14 cellular contexts compared by ENCODE assay signal in the genomic region with DNA sequence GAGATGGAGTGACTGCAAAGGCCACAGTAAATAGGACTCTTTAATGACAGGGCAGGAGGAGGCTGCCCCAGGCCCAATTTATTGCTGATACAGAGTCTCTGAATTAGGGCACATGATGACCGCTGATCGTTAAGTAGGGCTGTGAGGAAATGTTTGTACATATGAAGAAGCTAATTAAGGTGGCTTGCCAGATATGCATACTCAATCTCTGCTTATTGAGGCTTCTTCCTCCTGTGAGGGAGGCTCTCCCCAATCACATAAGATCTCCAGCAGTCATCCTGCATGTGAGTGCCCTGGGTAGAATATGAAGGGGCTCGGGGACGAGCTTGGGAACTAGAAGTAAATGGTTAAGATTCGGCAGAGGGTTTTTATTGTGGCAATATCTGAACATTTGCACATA. TPM values are rescaled to one million over a fixed set of nuclear protein-coding genes. Genes with fewer than 3 reads are reported as not detected.
DNase-seq lines count a peak whose midpoint lies in the region; ATAC-seq, FAIRE-seq and TF ChIP-seq lines count a peak whose summit lies in the region.
"Had no signal": no experiment of that assay in that cellular context is flagged by ENCODE, and none has a peak within 500 bp of the region (broad histone marks: within the 10 kb centered on the region; RNA-seq: fewer than 3 reads in every experiment).

No MANE protein-coding gene starts in this region.

- H3K4me1 Mint-ChIP-seq in T-helper 1 cell treated with Interleukin-12 subunit alpha and Interleukin-12 subunit beta and Interleukin-4 antibody, amounts not matched to agents 30 μg/mL and 1 μg/mL, for 36 hours (ENCODE audit: low read depth) = peaks cover 83% of the 10 kb centered on the region
- H3K4me1 Mint-ChIP-seq in activated naive CD8-positive, alpha-beta T cell treated with anti-CD3 and anti-CD28 coated beads, Interleukin-2, amount 10 ng/mL, durations not matched to agents 7 days and 5 days = peaks cover 75% of the 10 kb centered on the region

- peak overlapping the region; percentile 61 for H3K9ac ChIP-seq in Karpas-422 (ENCODE audit: low read length)

- peaks cover 13% of the 10 kb centered on the region for H3K9me3 Mint-ChIP-seq in T-helper 1 cell treated with Interleukin-12 subunit alpha and Interleukin-12 subunit beta and Interleukin-4 antibody, amounts not matched to agents 30 μg/mL and 1 μg/mL, for 36 hours
- H3K9me3 Mint-ChIP-seq in activated naive CD8-positive, alpha-beta T cell treated with anti-CD3 and anti-CD28 coated beads, Interleukin-2, amount 10 ng/mL, durations not matched to agents 7 days and 5 days = peaks cover 3% of the 10 kb centered on the region

- H3K36me3 Mint-ChIP-seq in T-helper 1 cell treated with Interleukin-12 subunit alpha and Interleukin-12 subunit beta and Interleukin-4 antibody, amounts not matched to agents 30 μg/mL and 1 μg/mL, for 36 hours (ENCODE audit: low read depth) = peaks cover 12% of the 10 kb centered on the region
- peaks cover 17% of the 10 kb centered on the region for H3K36me3 Mint-ChIP-seq in activated naive CD8-positive, alpha-beta T cell treated with anti-CD3 and anti-CD28 coated beads, Interleukin-2, amount 10 ng/mL, durations not matched to agents 7 days and 5 days

- no peaks in the 10 kb centered on the region for H3K27me3 Mint-ChIP-seq in T-helper 1 cell treated with Interleukin-12 subunit alpha and Interleukin-12 subunit beta and Interleukin-4 antibody, amounts not matched to agents 30 μg/mL and 1 μg/mL, for 36 hours (ENCODE audit: low read depth)
- H3K27me3 Mint-ChIP-seq in activated naive CD8-positive, alpha-beta T cell treated with anti-CD3 and anti-CD28 coated beads, Interleukin-2, amount 10 ng/mL, durations not matched to agents 7 days and 5 days = no peaks in the 10 kb centered on the region

- H3K36me3 ChIP-seq in Karpas-422 (ENCODE audit: insufficient read depth, low read length) (no peaks in the 10 kb centered on the region), small intestine (ENCODE audit: control insufficient read depth in 2 of 2, insufficient read depth in 2 of 2, low read length in 2 of 2) (no peaks in the 10 kb centered on the region), gastrocnemius medialis (no peaks in the 10 kb centered on the region)

- H3K4me1 ChIP-seq in Karpas-422 (ENCODE audit: low read length) (peaks cover 92% of the 10 kb centered on the region), small intestine (ENCODE audit: control insufficient read depth in 2 of 2, insufficient read depth in 1 of 2, low read depth in 1 of 2, low read length in 1 of 2) (no peaks in the 10 kb centered on the region), gastrocnemius medialis (no peaks in the 10 kb centered on the region)

- POLR2A ChIA-PET in activated naive CD8-positive, alpha-beta T cell treated with anti-CD3 and anti-CD28 coated beads, Interleukin-2, amount 10 ng/mL, durations not matched to agents 7 days and 5 days (lab: Charles Lee) = interaction anchor here (1.0 to 13.8 kb wide), 5 partner anchors 11 to 376 kb away, joined by 3 to 341 read pairs (median 30); no protein-coding TSS in a partner anchor

- H3K27me3 ChIP-seq in Karpas-422 (ENCODE audit: low read length) (no peaks in the 10 kb centered on the region), small intestine (ENCODE audit: control insufficient read depth in 2 of 2, insufficient read depth in 2 of 2, low read length in 2 of 2) (no peaks in the 10 kb centered on the region), gastrocnemius medialis (no peaks in the 10 kb centered on the region)
- H3K27me3 ChIP-seq: hepatocyte had no signal

- H3K4me2 ChIP-seq in Karpas-422 (ENCODE audit: low read depth, low read length, poor library complexity, severe bottlenecking) = peak overlapping the region; percentile 67
- H3K4me2 ChIP-seq: hepatocyte had no signal

- H3K4me3 ChIP-seq in Karpas-422 (ENCODE audit: low read length) (peak overlapping the region; percentile 40), small intestine (ENCODE audit: low read depth in 1 of 2, low read length in 2 of 2) (no peak overlapping the region), gastrocnemius medialis (no peak overlapping the region)
- H3K4me3 ChIP-seq: hepatocyte had no signal

- no peak for TF ChIP-seq CTCF in gastrocnemius medialis (IDR thresholded peaks at IDR 0.05 in 4 of 5, conservative IDR thresholded peaks at IDR 0.05 in 1 of 5)

- no peak for TF ChIP-seq POLR2A in gastrocnemius medialis (IDR thresholded peaks at IDR 0.05)

- H2AFZ ChIP-seq in Karpas-422 (ENCODE audit: low read length) = peak overlapping the region; percentile 71
- H2AFZ ChIP-seq: hepatocyte had no signal

- 48 to 77% (median 71%) methylated on average over 5 of the region's 5 CpGs for WGBS in small intestine, 3 donors

- no peaks in the 10 kb centered on the region for H3K79me2 ChIP-seq in Karpas-422 (ENCODE audit: low read length)
- H3K79me2 ChIP-seq: hepatocyte had no signal

- DNase-seq in T-helper 1 cell (no peak), Karpas-422 (peak; percentile 59), small intestine (no peak), gastrocnemius medialis (no peak), GDM1 (lab: John Stamatoyannopoulos, UW) (no peak)
- DNase-seq in activated naive CD8-positive, alpha-beta T cell treated with anti-CD3 and anti-CD28 coated beads, Interleukin-2, amount 10 ng/mL, durations not matched to agents 7 days and 5 days = no peak
- DNase-seq: activated CD4-positive, alpha-beta T cell treated with anti-CD3 and anti-CD28 coated beads for 48 hours; activated effector memory CD4-positive, alpha-beta T cell treated with anti-CD3 and anti-CD28 coated beads, Interleukin-2, amount 50 U/mL, for 16 hours; NCI-H2081 treated with DMSO at 0.1 percent for 48 hours had no signal

- H3K9me2 ChIP-seq in Karpas-422 (replicated peaks; ENCODE audit: insufficient read depth, low read length) = no peaks in the 10 kb centered on the region

- intact Hi-C loops in gastrocnemius medialis (cut with DNase I; ENCODE audit: low total_unique reads) = no loop called here

- H3K9me3 ChIP-seq in Karpas-422 (ENCODE audit: low read length) (no peaks in the 10 kb centered on the region), small intestine (ENCODE audit: control insufficient read depth, low read depth) (no peaks in the 10 kb centered on the region), gastrocnemius medialis (no peaks in the 10 kb centered on the region)

- peak overlapping the region; percentile 97 for H3K27ac Mint-ChIP-seq in T-helper 1 cell treated with Interleukin-12 subunit alpha and Interleukin-12 subunit beta and Interleukin-4 antibody, amounts not matched to agents 30 μg/mL and 1 μg/mL, for 36 hours
- peak overlapping the region; percentile 87 for H3K27ac Mint-ChIP-seq in activated naive CD8-positive, alpha-beta T cell treated with anti-CD3 and anti-CD28 coated beads, Interleukin-2, amount 10 ng/mL, durations not matched to agents 7 days and 5 days

- ATAC-seq in activated naive CD8-positive, alpha-beta T cell treated with anti-CD3 and anti-CD28 coated beads, Interleukin-2, amount 10 ng/mL, durations not matched to agents 7 days and 5 days (ENCODE audit: low read depth) = no peak
- no peak for ATAC-seq in gastrocnemius medialis
- no peak for ATAC-seq in GM19035 (IDR thresholded peaks at IDR 0.05; ENCODE audit: unreplicated experiment)

- in situ Hi-C loops in gastrocnemius medialis (cut with MboI; ENCODE audit: low sequenced_read_pairs in 4 of 4) = loop anchor here in 3 of 4 donors (10.0 to 25.0 kb wide), 3 partner anchors 220 to 893 kb away; no protein-coding TSS in a partner anchor

- FAIRE-seq in small intestine (lab: Jason Lieb, UNC) = no peak
- FAIRE-seq: A204.1 had no signal

- no peaks in the 10 kb centered on the region for H4K20me1 ChIP-seq in Karpas-422 (ENCODE audit: insufficient read depth, low read depth, low read length)

- peak overlapping the region; percentile 18 for H3K4me3 Mint-ChIP-seq in T-helper 1 cell treated with Interleukin-12 subunit alpha and Interleukin-12 subunit beta and Interleukin-4 antibody, amounts not matched to agents 30 μg/mL and 1 μg/mL, for 36 hours
- H3K4me3 Mint-ChIP-seq in activated naive CD8-positive, alpha-beta T cell treated with anti-CD3 and anti-CD28 coated beads, Interleukin-2, amount 10 ng/mL, durations not matched to agents 7 days and 5 days = peak overlapping the region; percentile 7

- H3K27ac ChIP-seq in Karpas-422 (ENCODE audit: low read length) = peak overlapping the region; percentile 87
- peak overlapping the region; percentile 14 to 38 for H3K27ac ChIP-seq in small intestine (ENCODE audit: low read depth in 1 of 2, low read length in 1 of 2)
- H3K27ac ChIP-seq in gastrocnemius medialis = no peak overlapping the region
- H3K27ac ChIP-seq: hepatocyte had no signal

RNA-seq across cellular contexts. Expression of gene CD180, which starts 8.2 kb away (rescaled TPM):
- 38.0 and 90.7 TPM in 2 replicates for total RNA-seq in Karpas-422 (2014; rRNA removed; shearing (Covaris generic); ENCODE audit: low replicate concordance)
- under 1 TPM; 0.57 to 0.69 TPM for total RNA-seq in activated naive CD8-positive, alpha-beta T cell treated with anti-CD3 and anti-CD28 coated beads, Interleukin-2, amount 10 ng/mL, durations not matched to agents 7 days and 5 days
- polyA plus RNA-seq in small intestine = under 1 TPM in 2 of 3 donors, not detected in 1; 0.54 to 0.55 TPM
- total RNA-seq in gastrocnemius medialis = under 1 TPM in 3 of 4 donors, not detected in 1; 0.10 to 0.56 (median 0.22) TPM
- total RNA-seq: fibroblast of lung had no signal
- polyA plus RNA-seq: hepatocyte had no signal

Comparison
In these comparisons a context has a peak if more than half of its experiments do, and no peak if none do; other contexts are left out.
1. H3K27ac ChIP-seq: peak in Karpas-422 (single experiment) and small intestine (2 of 2); none in gastrocnemius medialis (0 of 4).
2. RNA of gene CD180, which starts 8.2 kb away (total RNA-seq): 38.0 to 90.7 TPM in Karpas-422; 0.57 to 0.69 TPM in activated naive CD8-positive, alpha-beta T cell treated with anti-CD3 and anti-CD28 coated beads, Interleukin-2, amount 10 ng/mL, durations not matched to agents 7 days and 5 days and 0.10 to 0.56 TPM in gastrocnemius medialis; every median in the first group is over 10 times any median in the second.